Comparison of ENCODE assay signal across 11 cellular contexts in genomic region chr11:134270250-134270714, GRCh38. TPM values are rescaled to one million over a fixed set of nuclear protein-coding genes. Genes with fewer than 3 reads are reported as not detected.
A peak's percentile ranks its signal among the peaks of the same experiment; 100 is the strongest.
DNase-seq lines count a peak whose midpoint lies in the region; ATAC-seq and TF ChIP-seq lines count a peak whose summit lies in the region.
"Had no signal": no experiment of that assay in that cellular context is flagged by ENCODE, and none has a peak within 500 bp of the region (broad histone marks: within the 10 kb centered on the region; RNA-seq: fewer than 3 reads in every experiment).

No MANE protein-coding gene starts in this region.

- H3K27ac ChIP-seq in WERI-Rb-1, result no peak overlapping the region
- H3K27ac ChIP-seq: esophagus muscularis mucosa had no signal

- DNase-seq in G401 (ENCODE audit: low spot score), result peak; percentile 21
- peak; percentile 19 for DNase-seq in HPDE6-E6E7 (ENCODE audit: extremely low spot score)
- peak; percentile 17 for DNase-seq in WERI-Rb-1
- peak in 2 of 3 donors; percentile 11 to 25 for DNase-seq in immature natural killer cell
- DNase-seq in activated gamma-delta T cell (lab: John Stamatoyannopoulos, UW), result no peak
- no peak for DNase-seq in activated CD8-positive, alpha-beta memory T cell treated with anti-CD3 and anti-CD28 coated beads, Interleukin-2, amount 50 U/mL, for 48 hours
- DNase-seq: NCI-H1048 had no signal

- peaks cover 0 to 2% (median 0%) of the 10 kb centered on the region in 3 donors for H3K36me3 Mint-ChIP-seq in immature natural killer cell

- no peaks in the 10 kb centered on the region for H3K9me3 ChIP-seq in WERI-Rb-1 (ENCODE audit: severe bottlenecking)
- H3K9me3 ChIP-seq: esophagus muscularis mucosa had no signal

- peaks cover 14 to 20% of the 10 kb centered on the region in 2 donors for H3K4me1 Mint-ChIP-seq in immature natural killer cell

- H3K36me3 ChIP-seq in WERI-Rb-1, result no peaks in the 10 kb centered on the region

- H3K27ac Mint-ChIP-seq in immature natural killer cell, result peak overlapping the region in 3 of 6 donors; percentile 12 to 78 (median 55)

- H3K4me3 Mint-ChIP-seq in immature natural killer cell, result peak overlapping the region in 3 of 5 donors; percentile 40 to 67 (median 41)

- H3K27me3 Mint-ChIP-seq in immature natural killer cell (ENCODE audit: low read depth in 3 of 3), result peaks cover 15 to 21% (median 17%) of the 10 kb centered on the region in 3 donors

- H3K4me3 ChIP-seq in WERI-Rb-1 (ENCODE audit: low read depth, low read length), result no peak overlapping the region
- H3K4me3 ChIP-seq: esophagus muscularis mucosa had no signal

- TF ChIP-seq CTCF in WERI-Rb-1 (IDR thresholded peaks at IDR 0.05; ENCODE audit: low read depth, low read length), result peak; percentile 65

- no peaks in the 10 kb centered on the region for H3K27me3 ChIP-seq in WERI-Rb-1 (ENCODE audit: insufficient read depth, low read depth, severe bottlenecking)

- in situ Hi-C loops in G401 (cut with HindIII; ENCODE audit: low sequenced_read_pairs), result no loop called here

- no peaks in the 10 kb centered on the region for H3K9me3 Mint-ChIP-seq in immature natural killer cell

- no peak for ATAC-seq in GM19463 (IDR thresholded peaks at IDR 0.05; ENCODE audit: unreplicated experiment)

RNA-seq across cellular contexts. Expression of gene GLB1L3, which starts 5.9 kb away (rescaled TPM):
- not detected in 2 replicates for total RNA-seq in G401 (2014; rRNA removed; shearing (Covaris generic))
- polyA plus RNA-seq in immature natural killer cell, result not detected
- total RNA-seq: osteocyte, subcutaneous adipose tissue had no signal

RNA-seq across cellular contexts. Expression of gene ACAD8, which starts 16.9 kb away (rescaled TPM):
- 54.8 and 58.8 TPM in 2 replicates for total RNA-seq in G401 (2014; rRNA removed; shearing (Covaris generic))
- 10 to 100 TPM; 16.3 to 34.4 (median 22.7) TPM for polyA plus RNA-seq in immature natural killer cell

RNA-seq across cellular contexts. Expression of gene THYN1, which starts 17.1 kb away (rescaled TPM):
- total RNA-seq in G401 (2014; rRNA removed; shearing (Covaris generic)), result 111 and 116 TPM in 2 replicates
- polyA plus RNA-seq in immature natural killer cell, result 100 to 1,000 TPM in 2 of 3 donors, 10 to 100 TPM in 1; 92.7 to 116 (median 106) TPM

RNA-seq across cellular contexts. Expression of gene VPS26B, which starts 45.8 kb away (rescaled TPM):
- total RNA-seq in G401 (2014; rRNA removed; shearing (Covaris generic)), result 46.1 and 56.2 TPM in 2 replicates
- polyA plus RNA-seq in immature natural killer cell, result 100 to 1,000 TPM in 1 of 3 donors, 10 to 100 TPM in 2; 76.2 to 110 (median 78.1) TPM

RNA-seq across cellular contexts. Expression of gene NCAPD3, which starts 46.5 kb away (rescaled TPM):
- total RNA-seq in G401 (2014; rRNA removed; shearing (Covaris generic)), result 35.4 and 49.5 TPM in 2 replicates
- polyA plus RNA-seq in immature natural killer cell, result 10 to 100 TPM in 2 of 3 donors, 1 to 10 TPM in 1; 6.9 to 16.7 (median 11.4) TPM

Comparison
In these comparisons a context has a peak if more than half of its experiments do, and no peak if none do; other contexts are left out.
1. DNase-seq: peak in G401 (single experiment), HPDE6-E6E7 (single experiment), WERI-Rb-1 (single experiment) and immature natural killer cell (2 of 3); none in activated gamma-delta T cell (single experiment) and activated CD8-positive, alpha-beta memory T cell treated with anti-CD3 and anti-CD28 coated beads, Interleukin-2, amount 50 U/mL, for 48 hours (single experiment).